Comparison of ENCODE assay signal across 8 cellular contexts in the genomic region with DNA sequence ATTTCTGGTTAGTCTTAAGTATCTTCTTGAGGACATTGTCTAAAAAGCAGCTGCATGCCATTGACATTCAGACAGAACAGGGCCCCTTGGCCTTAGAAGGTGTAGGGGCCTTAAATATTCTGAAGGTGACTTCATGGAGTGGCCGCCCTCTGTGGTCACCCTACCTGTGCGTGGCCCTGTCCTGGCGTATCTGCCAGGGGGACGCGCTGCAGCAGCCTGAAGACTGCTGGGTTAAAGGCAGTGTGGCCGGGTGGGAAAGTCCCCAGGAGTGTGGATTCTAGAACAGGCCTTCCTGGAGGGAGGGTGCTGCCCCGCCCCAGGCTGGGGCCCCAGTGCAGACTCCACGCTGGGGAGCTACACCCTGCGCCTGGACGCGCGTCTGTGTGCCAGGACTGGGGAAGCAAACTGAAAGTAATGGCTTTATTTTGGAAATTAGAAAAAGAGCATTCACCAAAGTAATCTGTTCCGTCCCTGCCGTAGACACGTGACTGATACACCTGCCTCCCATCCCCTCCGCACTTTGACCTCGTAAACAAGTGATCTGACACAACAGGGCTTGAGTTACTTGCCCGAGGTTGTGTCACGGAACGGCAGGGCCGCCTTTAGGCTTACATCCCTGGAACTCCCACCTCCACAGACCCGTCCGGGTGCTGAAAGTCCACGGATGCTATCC. TPM values are rescaled to one million over a fixed set of nuclear protein-coding genes. Genes with fewer than 3 reads are reported as not detected.
DNase-seq lines count a peak whose midpoint lies in the region; ATAC-seq and TF ChIP-seq lines count a peak whose summit lies in the region.

No MANE protein-coding gene starts in this region.

- H4K91ac ChIP-seq in IMR-90 (ENCODE audit: insufficient read depth, low read depth, low read length): no peak overlapping the region

- no peak for TF ChIP-seq POLR2A in IMR-90 (IDR thresholded peaks at IDR 0.05; ENCODE audit: low read depth, low read length)

- POLR2A ChIA-PET in IMR-90 (lab: Charles Lee; ENCODE audit: unreplicated experiment): no interaction called here

- peak overlapping the region; percentile 46 for H3K4ac ChIP-seq in IMR-90 (ENCODE audit: low read depth, low read length)

- H2BK20ac ChIP-seq in IMR-90 (ENCODE audit: low read depth, low read length): no peak overlapping the region

- 87% methylated on average over 7 of the region's 24 CpGs; no CpG with 5 or more reads in 1 of the 2 experiments for WGBS in IMR-90 (ENCODE audit: extremely low coverage in 2 of 2, insufficient read length in 1 of 2), 2 experiments
- WGBS in heart right ventricle, 2 donors: 64 to 76% methylated on average over 24 of the region's 24 CpGs
- WGBS in smooth muscle cell (ENCODE audit: low lambda C conversion rate): 77% methylated on average over 24 of the region's 24 CpGs

- dilution Hi-C loops in IMR-90 (cut with HindIII; ENCODE audit: low sequenced_read_pairs, unreplicated experiment): no loop called here

- H3K4me3 ChIP-seq in IMR-90 (ENCODE audit: insufficient read depth, low read depth, low read length): peak overlapping the region; percentile 90
- H3K4me3 ChIP-seq in heart right ventricle: peak overlapping the region; percentile 58 to 94 (median 85)
- peak overlapping the region; percentile 94 for H3K4me3 ChIP-seq in smooth muscle cell

- H3K9ac ChIP-seq in IMR-90 (ENCODE audit: low read depth, low read length) (peak overlapping the region; percentile 40), smooth muscle cell (ENCODE audit: low read depth) (no peak overlapping the region)

- no peak overlapping the region for H2BK15ac ChIP-seq in IMR-90 (ENCODE audit: low read depth, low read length)

- H3F3A ChIP-seq in smooth muscle cell (ENCODE audit: low read depth): no peaks in the 10 kb centered on the region

- DNase-seq in ELF-1 (ENCODE audit: low read depth, low spot score) (peak; percentile 40), IMR-90 (no peak), heart right ventricle (no peak), smooth muscle cell (lab: John Stamatoyannopoulos, UW; ENCODE audit: unreplicated experiment) (no peak), ACHN (no peak), activated gamma-delta T cell treated with Interleukin-2 at 50 U/mL for 16 hours (no peak), activated gamma-delta T cell (lab: John Stamatoyannopoulos, UW) (no peak)

- peaks cover 49% of the 10 kb centered on the region for H3K36me3 Mint-ChIP-seq in activated T-helper 17 cell treated with anti-CD3 and anti-CD28 coated beads, Interleukin-2, amount 50 U/mL, for 72 hours (ENCODE audit: low read depth)

- CTCF ChIA-PET in IMR-90 (lab: Yijun Ruan, JAX): no interaction called here

- BruUV-seq in IMR-90 (replicated peaks; lab: Mats Ljungman, UMichigan): no TSS peak

- peaks cover 15% of the 10 kb centered on the region; the same call in 1 of the 2 replicates for H3K9me1 ChIP-seq in IMR-90 (ENCODE audit: insufficient read depth, low read length)

- no peaks in the 10 kb centered on the region for H3K9me3 ChIP-seq in IMR-90 (ENCODE audit: control insufficient read depth, insufficient read depth, low read length)
- no peaks in the 10 kb centered on the region for H3K9me3 ChIP-seq in heart right ventricle
- H3K9me3 ChIP-seq in smooth muscle cell (replicated peaks; ENCODE audit: low read depth): no peaks in the 10 kb centered on the region

- no peaks in the 10 kb centered on the region for H3K27me3 ChIP-seq in IMR-90 (ENCODE audit: control insufficient read depth, insufficient read depth, low read length)
- no peaks in the 10 kb centered on the region for H3K27me3 ChIP-seq in heart right ventricle
- no peaks in the 10 kb centered on the region for H3K27me3 ChIP-seq in smooth muscle cell (ENCODE audit: low read depth)

- H3K9me3 Mint-ChIP-seq in activated T-helper 17 cell treated with anti-CD3 and anti-CD28 coated beads, Interleukin-2, amount 50 U/mL, for 72 hours: no peaks in the 10 kb centered on the region

- peak overlapping the region; percentile 74 for H2AK9ac ChIP-seq in IMR-90 (replicated peaks; ENCODE audit: low read depth, low read length, poor library complexity)

- H3K23ac ChIP-seq in IMR-90 (ENCODE audit: low read depth, low read length): peak overlapping the region; percentile 89; the same call in 1 of the 2 replicates

- H3K4me3 Mint-ChIP-seq in activated T-helper 17 cell treated with anti-CD3 and anti-CD28 coated beads, Interleukin-2, amount 50 U/mL, for 72 hours: peak overlapping the region; percentile 93

- in situ Hi-C loops in IMR-90 (cut with MboI; ENCODE audit: low sequenced_read_pairs) (no loop called here), ACHN (cut with HindIII; ENCODE audit: low pct_ligation_motif_present, low pct_unique_long_range_greater_than_20kb, low sequenced_read_pairs) (no loop called here)

- intact Hi-C loops in IMR-90 (cut with micrococcal nuclease): no loop called here
- intact Hi-C loops in heart right ventricle (cut with DNase I): loop anchor here in 9 of 10 donors (5.0 to 10.0 kb wide), 9 partner anchors 36 to 142 kb away; no protein-coding TSS in a partner anchor

- H4K5ac ChIP-seq in IMR-90 (ENCODE audit: low read depth, low read length): no peak overlapping the region

- H2BK5ac ChIP-seq in IMR-90 (ENCODE audit: low read depth, low read length, poor library complexity, severe bottlenecking): no peak overlapping the region

- no peak for TF ChIP-seq RAD21 in IMR-90 (IDR thresholded peaks at IDR 0.05; ENCODE audit: low read length)

- 0 out of 2 replicates have a peak overlapping the region, but pooled peaks have one; percentile 9 for H2BK120ac ChIP-seq in IMR-90 (ENCODE audit: low read depth, low read length)

- no peaks in the 10 kb centered on the region for H3K27me3 Mint-ChIP-seq in activated T-helper 17 cell treated with anti-CD3 and anti-CD28 coated beads, Interleukin-2, amount 50 U/mL, for 72 hours

- H3K27ac Mint-ChIP-seq in activated T-helper 17 cell treated with anti-CD3 and anti-CD28 coated beads, Interleukin-2, amount 50 U/mL, for 72 hours: peak overlapping the region; percentile 94

- H2AFZ ChIP-seq in IMR-90 (replicated peaks; ENCODE audit: low read length, poor library complexity): peak overlapping the region; percentile 87
- H2AFZ ChIP-seq in smooth muscle cell (ENCODE audit: low read depth): peak overlapping the region; percentile 68

- no peak overlapping the region for H3K18ac ChIP-seq in IMR-90 (ENCODE audit: low read depth, low read length)

- peaks cover 12% of the 10 kb centered on the region for H3K4me1 ChIP-seq in IMR-90 (ENCODE audit: control insufficient read depth, insufficient read depth, low read length)
- H3K4me1 ChIP-seq in heart right ventricle: peaks cover 9 to 64% (median 44%) of the 10 kb centered on the region in 9 donors
- no peaks in the 10 kb centered on the region for H3K4me1 ChIP-seq in smooth muscle cell (ENCODE audit: low read depth)

- H2AK5ac ChIP-seq in IMR-90 (ENCODE audit: low read depth, low read length): peak overlapping the region; percentile 23

- H3K27ac ChIP-seq in IMR-90 (ENCODE audit: insufficient read depth, low read length) (peak overlapping the region; percentile 3; the same call in 1 of the 2 replicates), heart right ventricle (peak overlapping the region in 9 of 10 donors; percentile 91 to 97 (median 95)), smooth muscle cell (ENCODE audit: low read depth) (no peak overlapping the region)

- H3K56ac ChIP-seq in IMR-90 (ENCODE audit: extremely low read depth, insufficient read depth, low read length): no peak overlapping the region

- peak overlapping the region in 1 of 2 experiments; percentile 73; a peak in 2 of 4 replicates for H4K8ac ChIP-seq in IMR-90 (ENCODE audit: low read depth in 2 of 2, low read length in 2 of 2)

- H4K20me1 ChIP-seq in IMR-90 (ENCODE audit: insufficient read depth, low read length): peaks cover 47% of the 10 kb centered on the region
- peaks cover 53% of the 10 kb centered on the region for H4K20me1 ChIP-seq in smooth muscle cell (ENCODE audit: low read depth)

- peaks cover 54% of the 10 kb centered on the region for H3K79me2 ChIP-seq in smooth muscle cell (ENCODE audit: low read depth)

- peaks cover 39% of the 10 kb centered on the region for H3K4me1 Mint-ChIP-seq in activated T-helper 17 cell treated with anti-CD3 and anti-CD28 coated beads, Interleukin-2, amount 50 U/mL, for 72 hours

- H3K36me3 ChIP-seq in IMR-90 (ENCODE audit: control insufficient read depth, insufficient read depth, low read length) (peaks cover 12% of the 10 kb centered on the region), heart right ventricle (peaks cover 0 to 17% (median 0%) of the 10 kb centered on the region in 9 donors), smooth muscle cell (ENCODE audit: low read depth) (no peaks in the 10 kb centered on the region)

- H3K79me1 ChIP-seq in IMR-90 (ENCODE audit: low read depth in 1 of 2, low read length in 2 of 2): peaks cover 27 to 52% of the 10 kb centered on the region in 2 experiments

- TF ChIP-seq CTCF in IMR-90 (conservative IDR thresholded peaks at IDR 0.05; ENCODE audit: low read depth, low read length) (no peak), heart right ventricle (IDR thresholded peaks at IDR 0.05) (no peak), smooth muscle cell (IDR thresholded peaks at IDR 0.05; ENCODE audit: borderline replicate concordance, insufficient read depth, poor library complexity, severe bottlenecking) (no peak)

- ATAC-seq in IMR-90 (ENCODE audit: low read depth): no peak
- peak; percentile 89 for ATAC-seq in activated T-helper 17 cell treated with anti-CD3 and anti-CD28 coated beads, Interleukin-2, amount 50 U/mL, for 72 hours (replicated peaks)
- ATAC-seq in heart right ventricle: peak in 7 of 8 donors; percentile 8 to 47 (median 20)

- H3K14ac ChIP-seq in IMR-90 (replicated peaks; ENCODE audit: low read depth, low read length): peak overlapping the region; percentile 72; the same call in 1 of the 2 replicates

- H3K4me2 ChIP-seq in IMR-90 (ENCODE audit: low read depth, low read length) (peak overlapping the region; percentile 91), smooth muscle cell (peak overlapping the region; percentile 97)

TF ChIP-seq in IMR-90, 13 proteins besides CTCF, POLR2A, EP300 and RAD21 (continues in another document):
- TF ChIP-seq CHD1 (IDR thresholded peaks at IDR 0.05; ENCODE audit: low read depth, low read length): no peak
- TF ChIP-seq MAZ (IDR thresholded peaks at IDR 0.05; ENCODE audit: borderline replicate concordance, low read depth, low read length): no peak
- no peak for TF ChIP-seq BHLHE40 (IDR thresholded peaks at IDR 0.05; ENCODE audit: low read depth, low read length)
- TF ChIP-seq FOS (IDR thresholded peaks at IDR 0.05; ENCODE audit: low read depth, low read length): no peak

RNA-seq across cellular contexts. Expression of a gene that starts 1.8 kb away (rescaled TPM):
- 24.2 and 27.1 TPM in 2 replicates for total RNA-seq in IMR-90 (2012; rRNA removed)
- polyA plus RNA-seq in IMR-90 (2012; rRNA removed): 36.2 and 38.7 TPM in 2 replicates
- 32.1 and 32.6 TPM in 2 replicates for polyA plus RNA-seq in IMR-90 (2012; cell fraction: cytosol; rRNA removed)
- polyA plus RNA-seq in IMR-90 (2012; cell fraction: nucleus; rRNA removed; ENCODE audit: low replicate concordance): 48.7 and 55.4 TPM in 2 replicates
- 10 to 100 TPM; 44.8 to 100.0 TPM for total RNA-seq in activated T-helper 17 cell treated with anti-CD3 and anti-CD28 coated beads, Interleukin-2, amount 50 U/mL, for 72 hours
- total RNA-seq in heart right ventricle: 100 to 1,000 TPM in 1 of 10 donors, 10 to 100 TPM in 9; 54.6 to 110 (median 66.5) TPM
- 10 to 100 TPM; 19.7 to 20.7 TPM for polyA plus RNA-seq in heart right ventricle
- total RNA-seq in smooth muscle cell: 12.1 and 17.2 TPM in 2 replicates
- 10.9 and 17.4 TPM in 2 replicates for polyA plus RNA-seq in smooth muscle cell
